In genomic region chr5:51382759-51383493, GRCh38 we compare ENCODE assay signal across 9 cellular contexts. TPM values are rescaled to one million over a fixed set of nuclear protein-coding genes. Genes with fewer than 3 reads are reported as not detected.
A peak's percentile ranks its signal among the peaks of the same experiment; 100 is the strongest.
DNase-seq lines count a peak whose midpoint lies in the region; ATAC-seq and TF ChIP-seq lines count a peak whose summit lies in the region.
"Had no signal": no experiment of that assay in that cellular context is flagged by ENCODE, and none has a peak within 500 bp of the region (broad histone marks: within the 10 kb centered on the region; RNA-seq: fewer than 3 reads in every experiment).

TSS of gene ISL1 (plus strand) at chr5:51383448. CDS start at chr5:51383672, 224 bp downstream.

- H3K4me3 Mint-ChIP-seq in CD8-positive, alpha-beta T cell = no peak within 1 kb of the TSS
- H3K4me3 Mint-ChIP-seq: memory B cell had no signal

- no peaks in the 10 kb centered on the region for H3K9me3 Mint-ChIP-seq in CD8-positive, alpha-beta T cell
- H3K9me3 Mint-ChIP-seq: memory B cell had no signal

- peaks cover 80% of the 10 kb centered on the region for H3K27me3 Mint-ChIP-seq in CD8-positive, alpha-beta T cell (ENCODE audit: low read depth)

- WGBS in gastroesophageal sphincter (ENCODE audit: low coverage in 1 of 2), 2 donors = 1 to 2% methylated on average over 7 to 17 of the region's 73 CpGs
- no CpG with 5 or more reads among the region's 73 CpGs for WGBS in trophoblast cell (ENCODE audit: extremely low coverage, insufficient coverage, insufficient read length)

- peak within 1 kb of the TSS; percentile 98 for H3K18ac ChIP-seq in trophoblast cell (ENCODE audit: low read length)

- H3K36me3 ChIP-seq in gastroesophageal sphincter = no peaks in the 10 kb centered on the region
- peaks cover 8 to 9% of the 10 kb centered on the region in 2 experiments for H3K36me3 ChIP-seq in trophoblast cell (ENCODE audit: control insufficient read depth in 1 of 2, insufficient read depth in 2 of 2, low read length in 2 of 2)
- no peaks in the 10 kb centered on the region for H3K36me3 ChIP-seq in CD8-positive, alpha-beta T cell (ENCODE audit: insufficient read depth, low read length)

- peak within 1 kb of the TSS; percentile 50 for H3K23ac ChIP-seq in trophoblast cell (ENCODE audit: low read length)

- intact Hi-C loops in CD8-positive, alpha-beta T cell (cut with DNase I, micrococcal nuclease) = no loop called here

- no peaks in the 10 kb centered on the region for H3K36me3 Mint-ChIP-seq in CD8-positive, alpha-beta T cell

- TF ChIP-seq CTCF in gastroesophageal sphincter (IDR thresholded peaks at IDR 0.05) = no peak
- TF ChIP-seq CTCF in CD8-positive, alpha-beta T cell (IDR thresholded peaks at IDR 0.05) = no peak

- peak within 1 kb of the TSS in 2 of 4 donors; percentile 25 to 78 for H3K27ac ChIP-seq in gastroesophageal sphincter
- H3K27ac ChIP-seq in trophoblast cell (ENCODE audit: low read depth, low read length) = peak within 1 kb of the TSS; percentile 79
- no peak within 1 kb of the TSS for H3K27ac ChIP-seq in CD8-positive, alpha-beta T cell (ENCODE audit: low read depth, low read length)

- CTCF ChIA-PET in CD8-positive, alpha-beta T cell (lab: Charles Lee) = interaction anchor here (0.7 kb wide), 1 partner anchor 1440 kb away, joined by 3 read pairs; no protein-coding TSS in a partner anchor

- H3K4ac ChIP-seq in trophoblast cell (ENCODE audit: low read depth, low read length) = peak within 1 kb of the TSS; percentile 100

- DNase-seq in DMS153 treated with DMSO at 0.1 percent for 48 hours (lab: John Stamatoyannopoulos, UW; ENCODE audit: unreplicated experiment) = peak; percentile 69
- DNase-seq in LoVo (ENCODE audit: low spot score) = peak; percentile 87
- DNase-seq in SW480 (ENCODE audit: low spot score) = peak; percentile 91
- DNase-seq in trophoblast cell = peak; percentile 74
- no peak for DNase-seq in KG1 (lab: John Stamatoyannopoulos, UW)
- no peak for DNase-seq in cerebellar cortex (ENCODE audit: low spot score)
- no peak for DNase-seq in CD8-positive, alpha-beta T cell

- peaks cover 0 to 46% (median 8%) of the 10 kb centered on the region in 3 donors for H3K4me1 ChIP-seq in gastroesophageal sphincter
- H3K4me1 ChIP-seq in trophoblast cell (ENCODE audit: control insufficient read depth in 1 of 2, insufficient read depth in 2 of 2, low read length in 2 of 2) = peaks cover 5 to 23% of the 10 kb centered on the region in 2 experiments
- no peaks in the 10 kb centered on the region for H3K4me1 ChIP-seq in CD8-positive, alpha-beta T cell (ENCODE audit: insufficient read depth, low read length)

- TF ChIP-seq POLR2A in gastroesophageal sphincter (IDR thresholded peaks at IDR 0.05) = peak; percentile 97 to 99

- peak; percentile 86 for ATAC-seq in gastroesophageal sphincter
- ATAC-seq in CD8-positive, alpha-beta T cell = no peak

- peaks cover 40% of the 10 kb centered on the region for H3K79me1 ChIP-seq in trophoblast cell (ENCODE audit: low read length)

- H2BK5ac ChIP-seq in trophoblast cell (ENCODE audit: low read depth, low read length, poor library complexity) = peak within 1 kb of the TSS; percentile 94

- peak within 1 kb of the TSS; percentile 100 for H3K9ac ChIP-seq in trophoblast cell (ENCODE audit: low read length)

- peaks cover 27% of the 10 kb centered on the region for H3K79me2 ChIP-seq in trophoblast cell (ENCODE audit: control insufficient read depth, insufficient read depth, low read length, poor library complexity)

- H3K27me3 ChIP-seq in gastroesophageal sphincter (peaks cover 100% of the 10 kb centered on the region), trophoblast cell (ENCODE audit: insufficient read depth, low read length) (no peaks in the 10 kb centered on the region)
- H3K27me3 ChIP-seq in CD8-positive, alpha-beta T cell (ENCODE audit: insufficient read depth, low read length) = peaks cover 16% of the 10 kb centered on the region

- no peak within 1 kb of the TSS for H2BK12ac ChIP-seq in trophoblast cell (ENCODE audit: low read length)

- H3K4me1 Mint-ChIP-seq in CD8-positive, alpha-beta T cell (ENCODE audit: low read depth) = peaks cover 8% of the 10 kb centered on the region
- H3K4me1 Mint-ChIP-seq: memory B cell had no signal

- H3K4me2 ChIP-seq in trophoblast cell (ENCODE audit: low read length) = peak within 1 kb of the TSS; percentile 71

- H2AFZ ChIP-seq in trophoblast cell (ENCODE audit: insufficient read depth, low read length, poor library complexity) = peak within 1 kb of the TSS; percentile 82

- H2AK5ac ChIP-seq in trophoblast cell (ENCODE audit: low read length) = peak within 1 kb of the TSS; percentile 72

- H3K27ac Mint-ChIP-seq in CD8-positive, alpha-beta T cell = no peak within 1 kb of the TSS
- H3K27ac Mint-ChIP-seq: memory B cell had no signal

- peak within 1 kb of the TSS; percentile 49 for H2BK120ac ChIP-seq in trophoblast cell (ENCODE audit: insufficient read depth, low read length, poor library complexity)

- peak within 1 kb of the TSS; percentile 28 for H4K91ac ChIP-seq in trophoblast cell (ENCODE audit: low read depth, low read length)

- TF ChIP-seq EP300 in gastroesophageal sphincter (IDR thresholded peaks at IDR 0.05) = no peak

- H4K8ac ChIP-seq in trophoblast cell (ENCODE audit: low read depth, low read length) = peak within 1 kb of the TSS; percentile 72

- H3K9me3 ChIP-seq in gastroesophageal sphincter = no peaks in the 10 kb centered on the region
- H3K9me3 ChIP-seq in trophoblast cell (ENCODE audit: insufficient read depth, low read depth, low read length) = no peaks in the 10 kb centered on the region
- H3K9me3 ChIP-seq in CD8-positive, alpha-beta T cell (ENCODE audit: low read length) = no peaks in the 10 kb centered on the region

- peak within 1 kb of the TSS; percentile 97 for H3K14ac ChIP-seq in trophoblast cell (ENCODE audit: low read length)

- H3K4me3 ChIP-seq in gastroesophageal sphincter (peak within 1 kb of the TSS; percentile 32 to 57), trophoblast cell (ENCODE audit: low read depth, low read length) (peak within 1 kb of the TSS; percentile 99)
- no peak within 1 kb of the TSS for H3K4me3 ChIP-seq in CD8-positive, alpha-beta T cell (ENCODE audit: low read depth, low read length)

- peak within 1 kb of the TSS; percentile 6 for H4K12ac ChIP-seq in trophoblast cell (ENCODE audit: low read depth, low read length)

- POLR2A ChIA-PET in CD8-positive, alpha-beta T cell (lab: Charles Lee) = no interaction called here

RNA-seq across cellular contexts. Expression of gene ISL1, which starts in this region (rescaled TPM):
- 10 to 100 TPM in 2 of 4 donors, not detected in 2; 17.6 to 21.3 TPM for total RNA-seq in gastroesophageal sphincter
- polyA plus RNA-seq in trophoblast cell (2013) = 65.1 and 65.4 TPM in 2 replicates
- not detected for total RNA-seq in CD8-positive, alpha-beta T cell

Comparison
In these comparisons a context has a peak if more than half of its experiments do, and no peak if none do; other contexts are left out.
1. DNase-seq: peak in DMS153 treated with DMSO at 0.1 percent for 48 hours (single experiment), LoVo (single experiment), SW480 (single experiment) and trophoblast cell (2 of 2); none in KG1 (single experiment), cerebellar cortex (single experiment) and CD8-positive, alpha-beta T cell (0 of 7).